ENCODE assay signal across 12 cellular contexts in genomic region chr15:88484781-88485246, GRCh38. TPM values are rescaled to one million over a fixed set of nuclear protein-coding genes. Genes with fewer than 3 reads are reported as not detected.
DNase-seq lines count a peak whose midpoint lies in the region; ATAC-seq and TF ChIP-seq lines count a peak whose summit lies in the region.
"Had no signal": no experiment of that assay in that cellular context is flagged by ENCODE, and none has a peak within 500 bp of the region (broad histone marks: within the 10 kb centered on the region; RNA-seq: fewer than 3 reads in every experiment).

No MANE protein-coding gene starts in this region.

- peaks cover 1 to 10% of the 10 kb centered on the region in 2 donors for H3K36me3 ChIP-seq in psoas muscle (ENCODE audit: insufficient read depth in 1 of 2, low read depth in 1 of 2)
- H3K36me3 ChIP-seq: ovary had no signal

- no peak overlapping the region for H3K27ac ChIP-seq in psoas muscle
- H3K27ac ChIP-seq: ovary had no signal

- H3K9me3 ChIP-seq in psoas muscle = no peaks in the 10 kb centered on the region
- H3K9me3 ChIP-seq: ovary had no signal

- TF ChIP-seq CTCF in psoas muscle (IDR thresholded peaks at IDR 0.05) = no peak

- no peak overlapping the region for H3K4me3 ChIP-seq in psoas muscle
- H3K4me3 ChIP-seq: ovary had no signal

- ATAC-seq in psoas muscle (peak in 3 of 4 donors; percentile 29 to 41 (median 39)), HG02884 (IDR thresholded peaks at IDR 0.05; ENCODE audit: unreplicated experiment) (no peak), HG02938 (IDR thresholded peaks at IDR 0.05; ENCODE audit: unreplicated experiment) (no peak), HG02588 (IDR thresholded peaks at IDR 0.05; ENCODE audit: unreplicated experiment) (no peak)
- ATAC-seq: T-cell had no signal

- 21 to 31% (median 30%) methylated on average over 7 of the region's 7 CpGs for WGBS in psoas muscle, 3 donors

- DNase-seq in GOT3 (lab: John Stamatoyannopoulos, UW) (peak; percentile 29), NCI-H82 (lab: John Stamatoyannopoulos, UW) (peak; percentile 100), fibroblast of gingiva (ENCODE audit: low read depth) (peak; percentile 74), psoas muscle (no peak)
- DNase-seq: Kasumi-1, kidney glomerular epithelial cell, NCI-H446, ovary, T-cell had no signal

- H3K27me3 ChIP-seq in psoas muscle (ENCODE audit: insufficient read depth in 3 of 3, low read length in 2 of 3) = no peaks in the 10 kb centered on the region
- H3K27me3 ChIP-seq: ovary had no signal

- peaks cover 3% of the 10 kb centered on the region for H3K4me1 ChIP-seq in psoas muscle

- intact Hi-C loops in psoas muscle (cut with DNase I) = no loop called here

RNA-seq across cellular contexts. Expression of gene MRPS11, which starts 17.3 kb away (rescaled TPM):
- total RNA-seq in psoas muscle = 10 to 100 TPM; 48.4 to 62.2 (median 54.5) TPM
- 100 to 1,000 TPM in 1 of 3 donors, 10 to 100 TPM in 2; 62.3 to 129 (median 73.7) TPM for polyA plus RNA-seq in psoas muscle

RNA-seq across cellular contexts. Expression of gene MRPL46, which starts 17.6 kb away (rescaled TPM):
- 10 to 100 TPM; 47.3 to 87.9 (median 65.5) TPM for total RNA-seq in psoas muscle
- 100 to 1,000 TPM in 2 of 3 donors, 10 to 100 TPM in 1; 82.1 to 207 (median 133) TPM for polyA plus RNA-seq in psoas muscle

Comparison
In these comparisons a context has a peak if more than half of its experiments do, and no peak if none do; other contexts are left out.
1. DNase-seq: peak in GOT3 (single experiment), NCI-H82 (single experiment) and fibroblast of gingiva (single experiment); none in psoas muscle (0 of 2).
2. ATAC-seq: peak in psoas muscle (3 of 4); none in HG02884 (single experiment), HG02938 (single experiment) and HG02588 (single experiment).